In the genomic region with DNA sequence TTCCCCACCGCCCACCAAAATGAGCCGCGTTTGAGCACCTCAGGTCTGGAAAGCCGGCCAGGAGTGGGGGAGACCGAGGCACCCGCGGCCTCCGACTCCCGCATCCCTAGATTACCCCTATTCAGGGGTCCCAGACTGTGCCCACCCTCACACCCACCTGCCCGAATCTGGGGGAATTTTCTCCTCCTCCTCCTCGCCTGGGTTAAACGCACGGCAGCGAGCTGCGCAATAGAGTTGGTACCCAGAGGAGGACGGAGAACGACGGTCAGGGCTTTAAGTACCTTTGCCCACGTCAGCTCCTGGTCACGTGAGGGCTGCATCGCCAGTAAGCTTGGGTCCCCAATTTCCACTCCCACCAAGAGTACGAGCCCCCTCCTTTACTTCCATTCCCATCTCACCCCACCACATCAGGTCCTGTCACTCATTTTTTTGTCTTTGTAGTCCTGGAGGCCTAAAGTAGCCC, we compare ENCODE assay signal across 8 cellular contexts. TPM values are rescaled to one million over a fixed set of nuclear protein-coding genes. Genes with fewer than 3 reads are reported as not detected.
DNase-seq lines count a peak whose midpoint lies in the region; TF ChIP-seq lines count a peak whose summit lies in the region.

Gene ARMCX2 (minus strand): TSS at position 250 of the 463 bp plus-strand sequence. CDS start 2,262 bp downstream, outside the sequence.

- no peaks in the 10 kb centered on the region for H4K20me1 ChIP-seq in fibroblast of lung (ENCODE audit: control insufficient read depth, extremely low read depth, insufficient read depth, low read length)

- peaks cover 28% of the 10 kb centered on the region for H3K36me3 ChIP-seq in HUES6 (ENCODE audit: control insufficient read depth, insufficient read depth, low read length)
- peaks cover 3% of the 10 kb centered on the region for H3K36me3 ChIP-seq in fibroblast of lung (ENCODE audit: control insufficient read depth, insufficient read depth, low read length)
- no peaks in the 10 kb centered on the region for H3K36me3 ChIP-seq in mucosa of stomach (ENCODE audit: control insufficient read depth, insufficient read depth, low read length)
- H3K36me3 ChIP-seq in transverse colon, result no peaks in the 10 kb centered on the region

- H3K4me1 ChIP-seq in HUES6 (ENCODE audit: control insufficient read depth, insufficient read depth, low read length), result peaks cover 6% of the 10 kb centered on the region; the same call in 1 of the 2 replicates
- H3K4me1 ChIP-seq in fibroblast of lung (ENCODE audit: control insufficient read depth, extremely low read depth, insufficient read depth, low read length), result no peaks in the 10 kb centered on the region
- no peaks in the 10 kb centered on the region for H3K4me1 ChIP-seq in mucosa of stomach (ENCODE audit: control insufficient read depth, insufficient read depth, low read length)
- H3K4me1 ChIP-seq in transverse colon, result peaks cover 0 to 6% (median 0%) of the 10 kb centered on the region in 4 donors

- TF ChIP-seq POLR2A in GM18526 (IDR thresholded peaks at IDR 0.05; ENCODE audit: extremely low read depth, insufficient read length) (peak; percentile 69), transverse colon (IDR thresholded peaks at IDR 0.05) (peak; percentile 56)

- H3K9me3 ChIP-seq in HUES6 (ENCODE audit: control insufficient read depth, insufficient read depth, low read depth, low read length), result no peaks in the 10 kb centered on the region
- no peaks in the 10 kb centered on the region for H3K9me3 ChIP-seq in fibroblast of lung (ENCODE audit: control insufficient read depth, insufficient read depth, low read depth, low read length)
- H3K9me3 ChIP-seq in mucosa of stomach (ENCODE audit: control insufficient read depth, low read length), result no peaks in the 10 kb centered on the region
- no peaks in the 10 kb centered on the region for H3K9me3 ChIP-seq in transverse colon

- no peaks in the 10 kb centered on the region for H3K79me2 ChIP-seq in fibroblast of lung (ENCODE audit: control insufficient read depth, insufficient read depth, low read length)

- H2AFZ ChIP-seq in fibroblast of lung (ENCODE audit: low read length), result peak within 1 kb of the TSS; percentile 55

- WGBS in transverse colon (ENCODE audit: low coverage in 1 of 2), 2 donors, result 0 to 44% methylated on average over 1 to 22 of the region's 22 CpGs

- H3K27me3 ChIP-seq in HUES6 (ENCODE audit: control insufficient read depth, insufficient read depth, low read length) (peaks cover 6% of the 10 kb centered on the region; the same call in 1 of the 2 replicates), fibroblast of lung (ENCODE audit: control insufficient read depth, insufficient read depth, low read length) (no peaks in the 10 kb centered on the region), mucosa of stomach (ENCODE audit: control insufficient read depth, insufficient read depth, low read length) (no peaks in the 10 kb centered on the region), transverse colon (no peaks in the 10 kb centered on the region)

- peak within 1 kb of the TSS; percentile 98 for H3K4me3 ChIP-seq in HUES6 (ENCODE audit: low read depth, low read length)
- H3K4me3 ChIP-seq in fibroblast of lung (replicated peaks in 1 of 4; ENCODE audit: control extremely low read depth in 1 of 4, insufficient read depth in 1 of 4, low read depth in 3 of 4, low read length in 4 of 4), result peak within 1 kb of the TSS; percentile 58 to 67 (median 66)
- peak within 1 kb of the TSS; percentile 56 for H3K4me3 ChIP-seq in mucosa of stomach (ENCODE audit: low read length)
- peak within 1 kb of the TSS; percentile 44 to 67 (median 48) for H3K4me3 ChIP-seq in transverse colon

- peak within 1 kb of the TSS; percentile 40 for H3K4me2 ChIP-seq in fibroblast of lung (ENCODE audit: extremely low read depth, insufficient read depth, low read length)

- TF ChIP-seq EP300 in transverse colon (IDR thresholded peaks at IDR 0.05; ENCODE audit: low read depth), result no peak

- TF ChIP-seq CTCF in VCaP (conservative IDR thresholded peaks at IDR 0.05) (no peak), fibroblast of lung (conservative IDR thresholded peaks at IDR 0.05 in 1 of 2, IDR thresholded peaks at IDR 0.05 in 1 of 2; ENCODE audit: low read depth in 1 of 2, low read length in 2 of 2) (no peak), transverse colon (IDR thresholded peaks at IDR 0.05) (no peak)

- intact Hi-C loops in transverse colon (cut with DNase I; ENCODE audit: low total_unique reads), result loop anchor here (5.0 kb wide), 1 partner anchor 1097 kb away; no protein-coding TSS in a partner anchor

- DNase-seq in ACHN (peak; percentile 31), fibroblast of lung (ENCODE audit: low read depth in 2 of 2) (peak; percentile 71 to 74), transverse colon (peak; percentile 44), HPDE6-E6E7 (ENCODE audit: extremely low spot score) (no peak)

- H3K27ac ChIP-seq in HUES6 (ENCODE audit: low read depth, low read length), result peak within 1 kb of the TSS; percentile 84
- H3K27ac ChIP-seq in VCaP, result peak within 1 kb of the TSS; percentile 27; the same call in 1 of the 2 replicates
- no peak within 1 kb of the TSS for H3K27ac ChIP-seq in fibroblast of lung (ENCODE audit: insufficient read depth, low read length)
- H3K27ac ChIP-seq in transverse colon, result peak within 1 kb of the TSS; percentile 64 to 82 (median 72)

- H3K9ac ChIP-seq in HUES6 (ENCODE audit: low read length) (peak within 1 kb of the TSS; percentile 89), fibroblast of lung (ENCODE audit: insufficient read depth, low read length) (peak within 1 kb of the TSS; percentile 46), mucosa of stomach (ENCODE audit: low read length) (peak within 1 kb of the TSS; percentile 57)

- in situ Hi-C loops in ACHN (cut with HindIII; ENCODE audit: low pct_ligation_motif_present, low pct_unique_long_range_greater_than_20kb, low sequenced_read_pairs), result no loop called here
- in situ Hi-C loops in transverse colon (cut with MboI; ENCODE audit: low pct_ligation_motif_present in 1 of 4, low pct_unique_long_range_greater_than_20kb in 1 of 4, low sequenced_read_pairs in 3 of 4), result no loop called here

RNA-seq across cellular contexts. Expression of gene ARMCX2, which starts in this region (rescaled TPM):
- total RNA-seq in fibroblast of lung, result 73.7 and 107 TPM in 2 replicates
- 43.2 and 66.2 TPM in 2 replicates for polyA plus RNA-seq in fibroblast of lung
- 56.2 and 80.9 TPM in 2 replicates for polyA plus RNA-seq in fibroblast of lung (2012)
- polyA minus RNA-seq in fibroblast of lung (ENCODE audit: low replicate concordance), result 39.8 and 52.9 TPM in 2 replicates
- total RNA-seq in transverse colon, result 10 to 100 TPM in 1 of 4 donors, 1 to 10 TPM in 3; 5.9 to 11.7 (median 6.7) TPM
